In the genomic region with DNA sequence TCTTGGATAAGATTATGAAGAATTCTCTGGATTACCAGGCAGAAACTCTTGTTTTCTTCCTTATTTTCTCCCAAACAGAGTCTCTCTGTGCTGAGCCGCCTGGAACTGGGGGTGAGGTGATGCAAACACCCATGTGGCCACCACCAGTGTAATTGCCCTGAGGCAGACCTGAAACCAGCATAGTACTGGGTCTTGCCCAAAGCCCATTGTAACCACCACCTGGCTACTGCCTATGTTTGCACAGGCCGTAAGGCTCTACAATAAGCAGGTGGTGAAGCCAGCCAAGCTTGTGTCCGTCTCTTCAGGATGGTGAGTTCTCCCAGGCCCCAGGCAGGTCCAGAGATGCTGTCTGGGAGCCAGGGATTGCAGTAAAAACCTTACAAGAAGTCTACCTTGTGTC, we compare ENCODE assay signal across 14 cellular contexts.
"Had no signal": no experiment of that assay in that cellular context is flagged by ENCODE, and none has a peak within 500 bp of the region (broad histone marks: within the 10 kb centered on the region; RNA-seq: fewer than 3 reads in every experiment).

No MANE protein-coding gene starts in this region.

- H3K27ac ChIP-seq: epithelial cell of prostate, esophagus muscularis mucosa, gastroesophageal sphincter, skin epidermis had no signal

- ATAC-seq: effector memory CD8-positive, alpha-beta T cell; gastroesophageal sphincter; naive thymus-derived CD4-positive, alpha-beta T cell had no signal

- H3K4me3 Mint-ChIP-seq: dendritic cell treated with granulocyte-macrophage colony-stimulating factor and Interleukin-4, amounts not matched to agents 40 ng/mL and 50 ng/mL, for 4 days; effector memory CD8-positive, alpha-beta T cell; naive thymus-derived CD4-positive, alpha-beta T cell; type B pancreatic cell had no signal

- H3K4me3 ChIP-seq: esophagus muscularis mucosa, gastroesophageal sphincter, sigmoid colon, skin epidermis had no signal

- H3K36me3 ChIP-seq: esophagus muscularis mucosa, gastroesophageal sphincter, sigmoid colon had no signal

- DNase-seq: effector memory CD8-positive, alpha-beta T cell; foreskin fibroblast; glutamatergic neuron; kidney glomerular epithelial cell; naive thymus-derived CD4-positive, alpha-beta T cell; sigmoid colon; stimulated activated CD4-positive, alpha-beta T cell treated with anti-CD3 and anti-CD28 coated beads, Interleukin-12 subunit alpha, Interleukin-12 subunit beta, amount 100 ng/mL, for 4 hours; stimulated activated naive CD4-positive, alpha-beta T cell treated with Interleukin-2 at 50 U/mL for 16 hours had no signal

- H3K27me3 ChIP-seq: esophagus muscularis mucosa, gastroesophageal sphincter, sigmoid colon had no signal

- H3K36me3 Mint-ChIP-seq: type B pancreatic cell had no signal

- H3K27me3 Mint-ChIP-seq: dendritic cell treated with granulocyte-macrophage colony-stimulating factor and Interleukin-4, amounts not matched to agents 40 ng/mL and 50 ng/mL, for 4 days; effector memory CD8-positive, alpha-beta T cell; naive thymus-derived CD4-positive, alpha-beta T cell; type B pancreatic cell had no signal

- H3K27ac Mint-ChIP-seq: dendritic cell treated with granulocyte-macrophage colony-stimulating factor and Interleukin-4, amounts not matched to agents 40 ng/mL and 50 ng/mL, for 4 days; naive thymus-derived CD4-positive, alpha-beta T cell; type B pancreatic cell had no signal
